Comparison of ENCODE assay signal across 8 cellular contexts in genomic region chr1:46202975-46203737, GRCh38. TPM values are rescaled to one million over a fixed set of nuclear protein-coding genes. Genes with fewer than 3 reads are reported as not detected.
DNase-seq lines count a peak whose midpoint lies in the region; ATAC-seq, FAIRE-seq and TF ChIP-seq lines count a peak whose summit lies in the region.

TSS of gene LURAP1 (plus strand) at chr1:46203334. CDS start at chr1:46203427, 93 bp downstream.

- peak within 1 kb of the TSS; percentile 14 for H3K4me3 ChIP-seq in HL-60 (replicated peaks; ENCODE audit: insufficient read depth, low read length)
- peak within 1 kb of the TSS; percentile 94 for H3K4me3 ChIP-seq in ectodermal cell (ENCODE audit: insufficient read depth, low read depth, low read length)
- H3K4me3 ChIP-seq in HepG2 (replicated peaks in 1 of 3; ENCODE audit: insufficient read depth in 1 of 3, low read depth in 2 of 3, low read length in 3 of 3), result peak within 1 kb of the TSS; percentile 36 to 71 (median 37); a peak in 5 of 6 replicates

- H3K4me2 ChIP-seq in HepG2 (ENCODE audit: low read depth, low read length), result peak within 1 kb of the TSS; percentile 69

- WGBS in ectodermal cell, 2 experiments, result 1% methylated on average over 48 of the region's 48 CpGs
- 58% methylated on average over 39 of the region's 48 CpGs for whole genome bisulfite sequencing in HepG2 (ENCODE audit: low lambda C conversion rate)

- intact Hi-C loops in HepG2 (cut with micrococcal nuclease; ENCODE audit: unreplicated experiment), result no loop called here

- ATAC-seq in HepG2, result peak; percentile 29
- no peak for ATAC-seq in GM19035 (IDR thresholded peaks at IDR 0.05; ENCODE audit: unreplicated experiment)

- no peak within 1 kb of the TSS for H3K27ac ChIP-seq in HL-60 (replicated peaks)
- H3K27ac ChIP-seq in ectodermal cell (ENCODE audit: insufficient read depth, low read depth, low read length, poor library complexity, severe bottlenecking), result no peak within 1 kb of the TSS
- no peak within 1 kb of the TSS for H3K27ac ChIP-seq in HepG2 (ENCODE audit: extremely low read length, insufficient read depth, low read length)

- POLR2A ChIA-PET in HepG2 (lab: Yijun Ruan, JAX), result no interaction called here

- in situ Hi-C loops in HepG2 (cut with HindIII; ENCODE audit: extremely low pct_ligation_motif_present, low pct_unique_long_range_greater_than_20kb), result no loop called here

- FAIRE-seq in HepG2 (lab: Jason Lieb, UNC), result no peak

- H3K9me3 ChIP-seq in ectodermal cell (ENCODE audit: control insufficient read depth, low read length) (no peaks in the 10 kb centered on the region), HepG2 (ENCODE audit: low read length) (no peaks in the 10 kb centered on the region)

- H3K9ac ChIP-seq in HepG2 (ENCODE audit: insufficient read depth, low read depth, low read length), result no peak within 1 kb of the TSS

- no peak for TF ChIP-seq RAD21 in HepG2 (CRISPR knock-in tag; IDR thresholded peaks at IDR 0.05)

- no peaks in the 10 kb centered on the region for H3K27me3 ChIP-seq in HL-60 (ENCODE audit: insufficient read depth, poor library complexity, severe bottlenecking)
- no peaks in the 10 kb centered on the region for H3K27me3 ChIP-seq in ectodermal cell (ENCODE audit: control insufficient read depth, insufficient read depth, low read length, poor library complexity, severe bottlenecking)
- 0 out of 5 replicates have a peak, but pooled peaks cover 0 to 6% of the 10 kb centered on the region in 2 experiments for H3K27me3 ChIP-seq in HepG2 (ENCODE audit: control insufficient read depth in 1 of 2, insufficient read depth in 2 of 2, low read length in 2 of 2)

- no peaks in the 10 kb centered on the region for H3K79me2 ChIP-seq in HepG2 (ENCODE audit: insufficient read depth, low read length)

- no peak for TF ChIP-seq POLR2A in HepG2 (IDR thresholded peaks at IDR 0.05; ENCODE audit: insufficient read depth in 1 of 2, low read depth in 2 of 2, low read length in 2 of 2)

- TF ChIP-seq CTCF in HL-60 (IDR thresholded peaks at IDR 0.05; ENCODE audit: insufficient read depth, low read length) (no peak), HepG2 (CRISPR knock-in tag; IDR thresholded peaks at IDR 0.05) (no peak)

- H3K36me3 ChIP-seq in ectodermal cell (ENCODE audit: control insufficient read depth, insufficient read depth, low read length), result no peaks in the 10 kb centered on the region
- no peaks in the 10 kb centered on the region for H3K36me3 ChIP-seq in HepG2 (replicated peaks in 1 of 2; ENCODE audit: control insufficient read depth in 1 of 2, insufficient read depth in 2 of 2, low read length in 2 of 2)

- no peaks in the 10 kb centered on the region for H4K20me1 ChIP-seq in HepG2 (ENCODE audit: insufficient read depth, low read length)

- BruUV-seq in HepG2 (replicated peaks; lab: Mats Ljungman, UMichigan), result no TSS peak

- DNase-seq in AG20443 (ENCODE audit: low spot score) (peak; percentile 84), HL-60 (ENCODE audit: low read depth in 1 of 2, low spot score in 1 of 2) (no peak), HepG2 (ENCODE audit: low spot score) (no peak), OCI-M1 (lab: John Stamatoyannopoulos, UW) (no peak)
- peak; percentile 34 to 42 for DNase-seq in activated CD4-positive, alpha-beta T cell treated with anti-CD3 and anti-CD28 coated beads for 4 hours
- DNase-seq in stimulated activated CD4-positive, alpha-beta T cell treated with anti-CD3 and anti-CD28 coated beads, Interleukin-2, amount 100 ng/mL, for 4 hours (ENCODE audit: low read depth), result peak; percentile 31

- TF ChIP-seq EP300 in HepG2 (IDR thresholded peaks at IDR 0.05; ENCODE audit: low read depth in 2 of 2, low read length in 2 of 2) (no peak), HepG2 (CRISPR knock-in tag; IDR thresholded peaks at IDR 0.05; ENCODE audit: borderline replicate concordance) (no peak)

- H3K4me1 ChIP-seq in ectodermal cell (ENCODE audit: control insufficient read depth, insufficient read depth, low read length) (no peaks in the 10 kb centered on the region), HepG2 (ENCODE audit: insufficient read depth, low read length) (peaks cover 16% of the 10 kb centered on the region)

- CTCF ChIA-PET in HepG2 (lab: Yijun Ruan, JAX; ENCODE audit: low intra/inter-chr PET ratio, low total read pairs), result no interaction called here

- H2AFZ ChIP-seq in HepG2 (ENCODE audit: low read length), result no peak within 1 kb of the TSS

TF ChIP-seq in HepG2, 621 proteins besides CTCF, POLR2A, EP300 and RAD21 (continues in another document):
- no peak for TF ChIP-seq ZFP91 (CRISPR knock-in tag; IDR thresholded peaks at IDR 0.05; ENCODE audit: borderline replicate concordance)

RNA-seq across cellular contexts. Expression of gene LURAP1, which starts in this region (rescaled TPM):
- 3.0 TPM for polyA plus RNA-seq in ectodermal cell (2013, experiment 1 of 4)
- 3.2 TPM for polyA plus RNA-seq in ectodermal cell (2013, experiment 2 of 4)
- 2.1 TPM for polyA plus RNA-seq in ectodermal cell (2013, experiment 3 of 4)
- polyA plus RNA-seq in ectodermal cell (2013, experiment 4 of 4), result 1.8 TPM
- total RNA-seq in HepG2 (2016; rRNA removed; fragmentation: Illumina TruSeq; extraction: Trizol), result 0.07 and 0.10 TPM in 2 replicates
- 0.10 TPM in 1 of 2 replicates, not detected in the other for total RNA-seq in HepG2 (2016; cell fraction: cytosol; rRNA removed; fragmentation: Illumina TruSeq; extraction: Trizol; ENCODE audit: low read depth)
- total RNA-seq in HepG2 (2016; cell fraction: insoluble cytoplasmic fraction; rRNA removed; fragmentation: Illumina TruSeq; extraction: Trizol), result 0.09 TPM in 1 of 2 replicates, not detected in the other
- 0.10 and 0.19 TPM in 2 replicates for total RNA-seq in HepG2 (2016; cell fraction: membrane; rRNA removed; fragmentation: Illumina TruSeq; extraction: Trizol)
- total RNA-seq in HepG2 (2016; cell fraction: nucleus; rRNA removed; fragmentation: Illumina TruSeq; extraction: Trizol), result not detected in 2 replicates
- polyA plus RNA-seq in HepG2 (2011; rRNA removed), result 0.05 and 0.09 TPM in 2 replicates
- polyA plus RNA-seq in HepG2 (2011; cell fraction: cytosol; rRNA removed), result 0.07 TPM in 1 of 2 replicates, not detected in the other
- 0.07 TPM in 1 of 2 replicates, not detected in the other for polyA plus RNA-seq in HepG2 (2011; cell fraction: nucleus; rRNA removed)
- not detected in 2 replicates for polyA plus RNA-seq in HepG2 (2012)
- 0.09 TPM in 1 of 2 replicates, not detected in the other for polyA plus RNA-seq in HepG2 (2016; cell fraction: cytosol; fragmentation: Illumina TruSeq; extraction: Trizol; ENCODE audit: low read depth)
- polyA plus RNA-seq in HepG2 (2016; cell fraction: insoluble cytoplasmic fraction; fragmentation: Illumina TruSeq; extraction: Trizol; ENCODE audit: low read depth), result 0.32 TPM in 1 of 2 replicates, not detected in the other
- 0.09 TPM in 1 of 2 replicates, not detected in the other for polyA plus RNA-seq in HepG2 (2016; cell fraction: membrane; fragmentation: Illumina TruSeq; extraction: Trizol; ENCODE audit: low read depth)
- polyA plus RNA-seq in HepG2 (2016; cell fraction: nucleus; fragmentation: Illumina TruSeq; extraction: Trizol; ENCODE audit: insufficient read depth, low read depth), result 0.24 TPM in 1 of 2 replicates, not detected in the other
- 0.20 TPM in 1 of 2 replicates, not detected in the other for polyA minus RNA-seq in HepG2 (2011; rRNA and poly(A)+ RNA removed; ENCODE audit: low replicate concordance)
- polyA minus RNA-seq in HepG2 (2011; cell fraction: cytosol; rRNA and poly(A)+ RNA removed), result not detected in 2 replicates
- polyA minus RNA-seq in HepG2 (2011; cell fraction: nucleus; rRNA and poly(A)+ RNA removed), result 0.26 and 0.37 TPM in 2 replicates

Comparison
In these comparisons a context has a peak if more than half of its experiments do, and no peak if none do; other contexts are left out.
1. Peak in ATAC-seq, H3K4me3 ChIP-seq and H3K4me2 ChIP-seq in HepG2; RNA of the gene not detected or under 1 TPM.
2. DNase-seq: peak in AG20443 (single experiment), activated CD4-positive, alpha-beta T cell treated with anti-CD3 and anti-CD28 coated beads for 4 hours (2 of 2) and stimulated activated CD4-positive, alpha-beta T cell treated with anti-CD3 and anti-CD28 coated beads, Interleukin-2, amount 100 ng/mL, for 4 hours (single experiment); none in HL-60 (0 of 2), HepG2 (single experiment) and OCI-M1 (single experiment).
3. H3K4me3 ChIP-seq: peak in every context shown above with its lines; median percentile 94 in ectodermal cell; 37 in HepG2; 14 in HL-60.